In the genomic region with DNA sequence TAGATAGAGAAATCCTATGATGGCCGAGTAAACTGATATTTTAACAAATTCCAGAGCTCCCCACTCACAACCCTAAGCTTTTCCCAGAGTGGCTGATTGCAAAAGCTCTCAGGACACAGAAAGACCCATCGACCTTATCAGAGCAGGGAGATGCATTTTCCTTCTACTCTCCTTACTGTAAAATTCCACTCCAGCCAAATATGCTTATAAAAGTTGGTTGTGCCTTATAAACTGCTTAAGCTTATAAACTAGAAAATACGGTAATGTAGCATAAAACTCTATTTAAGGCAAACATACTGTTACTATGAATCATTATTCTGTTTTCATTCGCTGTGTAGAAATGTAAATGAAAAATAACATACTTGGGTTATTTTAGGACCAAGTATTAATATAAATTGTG, we compare ENCODE assay signal across 1 cellular context.
A peak's percentile ranks its signal among the peaks of the same experiment; 100 is the strongest.
TF ChIP-seq lines count a peak whose summit lies in the region.

No MANE protein-coding gene starts in this region.

TF ChIP-seq in K562, 482 proteins besides CTCF, POLR2A, EP300 and RAD21:
- TF ChIP-seq, protein P1, sequence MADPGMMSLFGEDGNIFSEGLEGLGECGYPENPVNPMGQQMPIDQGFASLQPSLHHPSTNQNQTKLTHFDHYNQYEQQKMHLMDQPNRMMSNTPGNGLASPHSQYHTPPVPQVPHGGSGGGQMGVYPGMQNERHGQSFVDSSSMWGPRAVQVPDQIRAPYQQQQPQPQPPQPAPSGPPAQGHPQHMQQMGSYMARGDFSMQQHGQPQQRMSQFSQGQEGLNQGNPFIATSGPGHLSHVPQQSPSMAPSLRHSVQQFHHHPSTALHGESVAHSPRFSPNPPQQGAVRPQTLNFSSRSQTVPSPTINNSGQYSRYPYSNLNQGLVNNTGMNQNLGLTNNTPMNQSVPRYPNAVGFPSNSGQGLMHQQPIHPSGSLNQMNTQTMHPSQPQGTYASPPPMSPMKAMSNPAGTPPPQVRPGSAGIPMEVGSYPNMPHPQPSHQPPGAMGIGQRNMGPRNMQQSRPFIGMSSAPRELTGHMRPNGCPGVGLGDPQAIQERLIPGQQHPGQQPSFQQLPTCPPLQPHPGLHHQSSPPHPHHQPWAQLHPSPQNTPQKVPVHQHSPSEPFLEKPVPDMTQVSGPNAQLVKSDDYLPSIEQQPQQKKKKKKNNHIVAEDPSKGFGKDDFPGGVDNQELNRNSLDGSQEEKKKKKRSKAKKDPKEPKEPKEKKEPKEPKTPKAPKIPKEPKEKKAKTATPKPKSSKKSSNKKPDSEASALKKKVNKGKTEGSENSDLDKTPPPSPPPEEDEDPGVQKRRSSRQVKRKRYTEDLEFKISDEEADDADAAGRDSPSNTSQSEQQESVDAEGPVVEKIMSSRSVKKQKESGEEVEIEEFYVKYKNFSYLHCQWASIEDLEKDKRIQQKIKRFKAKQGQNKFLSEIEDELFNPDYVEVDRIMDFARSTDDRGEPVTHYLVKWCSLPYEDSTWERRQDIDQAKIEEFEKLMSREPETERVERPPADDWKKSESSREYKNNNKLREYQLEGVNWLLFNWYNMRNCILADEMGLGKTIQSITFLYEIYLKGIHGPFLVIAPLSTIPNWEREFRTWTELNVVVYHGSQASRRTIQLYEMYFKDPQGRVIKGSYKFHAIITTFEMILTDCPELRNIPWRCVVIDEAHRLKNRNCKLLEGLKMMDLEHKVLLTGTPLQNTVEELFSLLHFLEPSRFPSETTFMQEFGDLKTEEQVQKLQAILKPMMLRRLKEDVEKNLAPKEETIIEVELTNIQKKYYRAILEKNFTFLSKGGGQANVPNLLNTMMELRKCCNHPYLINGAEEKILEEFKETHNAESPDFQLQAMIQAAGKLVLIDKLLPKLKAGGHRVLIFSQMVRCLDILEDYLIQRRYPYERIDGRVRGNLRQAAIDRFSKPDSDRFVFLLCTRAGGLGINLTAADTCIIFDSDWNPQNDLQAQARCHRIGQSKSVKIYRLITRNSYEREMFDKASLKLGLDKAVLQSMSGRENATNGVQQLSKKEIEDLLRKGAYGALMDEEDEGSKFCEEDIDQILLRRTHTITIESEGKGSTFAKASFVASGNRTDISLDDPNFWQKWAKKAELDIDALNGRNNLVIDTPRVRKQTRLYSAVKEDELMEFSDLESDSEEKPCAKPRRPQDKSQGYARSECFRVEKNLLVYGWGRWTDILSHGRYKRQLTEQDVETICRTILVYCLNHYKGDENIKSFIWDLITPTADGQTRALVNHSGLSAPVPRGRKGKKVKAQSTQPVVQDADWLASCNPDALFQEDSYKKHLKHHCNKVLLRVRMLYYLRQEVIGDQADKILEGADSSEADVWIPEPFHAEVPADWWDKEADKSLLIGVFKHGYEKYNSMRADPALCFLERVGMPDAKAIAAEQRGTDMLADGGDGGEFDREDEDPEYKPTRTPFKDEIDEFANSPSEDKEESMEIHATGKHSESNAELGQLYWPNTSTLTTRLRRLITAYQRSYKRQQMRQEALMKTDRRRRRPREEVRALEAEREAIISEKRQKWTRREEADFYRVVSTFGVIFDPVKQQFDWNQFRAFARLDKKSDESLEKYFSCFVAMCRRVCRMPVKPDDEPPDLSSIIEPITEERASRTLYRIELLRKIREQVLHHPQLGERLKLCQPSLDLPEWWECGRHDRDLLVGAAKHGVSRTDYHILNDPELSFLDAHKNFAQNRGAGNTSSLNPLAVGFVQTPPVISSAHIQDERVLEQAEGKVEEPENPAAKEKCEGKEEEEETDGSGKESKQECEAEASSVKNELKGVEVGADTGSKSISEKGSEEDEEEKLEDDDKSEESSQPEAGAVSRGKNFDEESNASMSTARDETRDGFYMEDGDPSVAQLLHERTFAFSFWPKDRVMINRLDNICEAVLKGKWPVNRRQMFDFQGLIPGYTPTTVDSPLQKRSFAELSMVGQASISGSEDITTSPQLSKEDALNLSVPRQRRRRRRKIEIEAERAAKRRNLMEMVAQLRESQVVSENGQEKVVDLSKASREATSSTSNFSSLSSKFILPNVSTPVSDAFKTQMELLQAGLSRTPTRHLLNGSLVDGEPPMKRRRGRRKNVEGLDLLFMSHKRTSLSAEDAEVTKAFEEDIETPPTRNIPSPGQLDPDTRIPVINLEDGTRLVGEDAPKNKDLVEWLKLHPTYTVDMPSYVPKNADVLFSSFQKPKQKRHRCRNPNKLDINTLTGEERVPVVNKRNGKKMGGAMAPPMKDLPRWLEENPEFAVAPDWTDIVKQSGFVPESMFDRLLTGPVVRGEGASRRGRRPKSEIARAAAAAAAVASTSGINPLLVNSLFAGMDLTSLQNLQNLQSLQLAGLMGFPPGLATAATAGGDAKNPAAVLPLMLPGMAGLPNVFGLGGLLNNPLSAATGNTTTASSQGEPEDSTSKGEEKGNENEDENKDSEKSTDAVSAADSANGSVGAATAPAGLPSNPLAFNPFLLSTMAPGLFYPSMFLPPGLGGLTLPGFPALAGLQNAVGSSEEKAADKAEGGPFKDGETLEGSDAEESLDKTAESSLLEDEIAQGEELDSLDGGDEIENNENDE (IDR thresholded peaks at IDR 0.05; ENCODE audit: low read depth, low read length), result peak; percentile 35
- TF ChIP-seq HNRNPK (IDR thresholded peaks at IDR 0.05; ENCODE audit: low read depth, low read length, poor library complexity, severe bottlenecking), result no peak
